8 cellular contexts compared by ENCODE assay signal in genomic region chr1:11013160-11013531, GRCh38. TPM values are rescaled to one million over a fixed set of nuclear protein-coding genes. Genes with fewer than 3 reads are reported as not detected.
A peak's percentile ranks its signal among the peaks of the same experiment; 100 is the strongest.
DNase-seq lines count a peak whose midpoint lies in the region; ATAC-seq, FAIRE-seq and TF ChIP-seq lines count a peak whose summit lies in the region.

No MANE protein-coding gene starts in this region.

- H3K4me3 ChIP-seq in small intestine (ENCODE audit: low read depth in 1 of 2, low read length in 2 of 2): peak overlapping the region; percentile 94 to 99

- peak overlapping the region; percentile 97 to 98 for H3K27ac ChIP-seq in small intestine (ENCODE audit: low read depth in 1 of 2, low read length in 1 of 2)

- DNase-seq in T-helper 2 cell treated with Interferon-gamma antibody and Interleukin-4, amounts not matched to agents 5 μg/mL and 100 μg/mL, for 36 hours (ENCODE audit: low spot score): no peak
- DNase-seq in T-helper 2 cell (no peak), T-helper 17 cell (no peak), glutamatergic neuron (no peak), small intestine (no peak), hypothalamus (lab: John Stamatoyannopoulos, UW) (no peak), H4 (ENCODE audit: low spot score) (no peak)

- FAIRE-seq in small intestine (lab: Jason Lieb, UNC): no peak

- peaks cover 3 to 7% of the 10 kb centered on the region in 2 donors for H3K4me1 ChIP-seq in small intestine (ENCODE audit: control insufficient read depth in 2 of 2, insufficient read depth in 1 of 2, low read depth in 1 of 2, low read length in 1 of 2)

- H3K36me3 Mint-ChIP-seq in T-helper 2 cell treated with Interferon-gamma antibody and Interleukin-4, amounts not matched to agents 5 μg/mL and 100 μg/mL, for 36 hours (ENCODE audit: low read depth): peaks cover 37% of the 10 kb centered on the region
- H3K36me3 Mint-ChIP-seq in T-helper 17 cell (ENCODE audit: low read depth) (no peaks in the 10 kb centered on the region), glutamatergic neuron (ENCODE audit: unreplicated experiment) (no peaks in the 10 kb centered on the region)

- ATAC-seq in T-helper 17 cell (peak; percentile 0), HG03378 (IDR thresholded peaks at IDR 0.05; ENCODE audit: unreplicated experiment) (no peak)

- H3K27ac Mint-ChIP-seq in T-helper 2 cell treated with Interferon-gamma antibody and Interleukin-4, amounts not matched to agents 5 μg/mL and 100 μg/mL, for 36 hours: peak overlapping the region; percentile 90
- H3K27ac Mint-ChIP-seq in T-helper 17 cell: peak overlapping the region; percentile 94
- peak overlapping the region; percentile 71 for H3K27ac Mint-ChIP-seq in glutamatergic neuron (ENCODE audit: unreplicated experiment)

- no peaks in the 10 kb centered on the region for H3K27me3 Mint-ChIP-seq in T-helper 2 cell treated with Interferon-gamma antibody and Interleukin-4, amounts not matched to agents 5 μg/mL and 100 μg/mL, for 36 hours (ENCODE audit: low read depth)
- no peaks in the 10 kb centered on the region for H3K27me3 Mint-ChIP-seq in T-helper 17 cell
- peaks cover 4% of the 10 kb centered on the region for H3K27me3 Mint-ChIP-seq in glutamatergic neuron (ENCODE audit: unreplicated experiment)

- H3K9me3 ChIP-seq in T-helper 17 cell (ENCODE audit: control insufficient read depth, low read length, poor library complexity, severe bottlenecking) (no peaks in the 10 kb centered on the region), small intestine (ENCODE audit: control insufficient read depth, low read depth) (no peaks in the 10 kb centered on the region)

- H3K4me1 Mint-ChIP-seq in T-helper 2 cell treated with Interferon-gamma antibody and Interleukin-4, amounts not matched to agents 5 μg/mL and 100 μg/mL, for 36 hours (ENCODE audit: low read depth): peaks cover 9% of the 10 kb centered on the region
- H3K4me1 Mint-ChIP-seq in T-helper 17 cell (peaks cover 22% of the 10 kb centered on the region), glutamatergic neuron (ENCODE audit: low read depth, unreplicated experiment) (peaks cover 9% of the 10 kb centered on the region)

- no peaks in the 10 kb centered on the region for H3K27me3 ChIP-seq in small intestine (ENCODE audit: control insufficient read depth in 2 of 2, insufficient read depth in 2 of 2, low read length in 2 of 2)

- no peaks in the 10 kb centered on the region for H3K9me3 Mint-ChIP-seq in T-helper 2 cell treated with Interferon-gamma antibody and Interleukin-4, amounts not matched to agents 5 μg/mL and 100 μg/mL, for 36 hours
- H3K9me3 Mint-ChIP-seq in glutamatergic neuron (ENCODE audit: unreplicated experiment): peaks cover 1% of the 10 kb centered on the region

- no peak for TF ChIP-seq CTCF in glutamatergic neuron (IDR thresholded peaks at IDR 0.05; ENCODE audit: partially characterized antibody, unreplicated experiment)

- 0 to 1% (median 1%) methylated on average over 11 of the region's 11 CpGs for WGBS in small intestine, 3 donors

- H3K4me3 Mint-ChIP-seq in T-helper 2 cell treated with Interferon-gamma antibody and Interleukin-4, amounts not matched to agents 5 μg/mL and 100 μg/mL, for 36 hours: peak overlapping the region; percentile 96
- H3K4me3 Mint-ChIP-seq in T-helper 17 cell: peak overlapping the region; percentile 91
- peak overlapping the region; percentile 95 for H3K4me3 Mint-ChIP-seq in glutamatergic neuron (ENCODE audit: unreplicated experiment)

- H3K36me3 ChIP-seq in small intestine (ENCODE audit: control insufficient read depth in 2 of 2, insufficient read depth in 2 of 2, low read length in 2 of 2): peaks cover under 1 to 15% of the 10 kb centered on the region in 2 donors

RNA-seq across cellular contexts. Expression of gene TARDBP, which starts 0.7 kb away (rescaled TPM):
- total RNA-seq in T-helper 17 cell (100 to 1,000 TPM; 121 to 135 TPM), glutamatergic neuron (ENCODE audit: unreplicated experiment) (161 TPM)
- 100 to 1,000 TPM in 1 of 3 donors, 10 to 100 TPM in 2; 86.1 to 138 (median 94.0) TPM for polyA plus RNA-seq in small intestine
- 47.7 and 67.2 TPM in 2 replicates for total RNA-seq in H4 (2014; rRNA removed; shearing (Covaris generic))

RNA-seq across cellular contexts. Expression of gene MASP2, which starts 33.9 kb away (rescaled TPM):
- total RNA-seq in T-helper 17 cell: under 1 TPM; 0.18 to 0.30 TPM
- not detected for total RNA-seq in glutamatergic neuron (ENCODE audit: unreplicated experiment)
- not detected for polyA plus RNA-seq in small intestine
- not detected in 2 replicates for total RNA-seq in H4 (2014; rRNA removed; shearing (Covaris generic))

RNA-seq across cellular contexts. Expression of gene SRM, which starts 46.7 kb away (rescaled TPM):
- 10 to 100 TPM; 37.5 to 39.5 TPM for total RNA-seq in T-helper 17 cell
- total RNA-seq in glutamatergic neuron (ENCODE audit: unreplicated experiment): 79.4 TPM
- 10 to 100 TPM in 2 of 3 donors, 1 to 10 TPM in 1; 5.6 to 67.3 (median 25.7) TPM for polyA plus RNA-seq in small intestine
- 28.1 and 30.4 TPM in 2 replicates for total RNA-seq in H4 (2014; rRNA removed; shearing (Covaris generic))
